19 cellular contexts compared by ENCODE assay signal in genomic region chr3:65749066-65749465, GRCh38.
DNase-seq lines count a peak whose midpoint lies in the region; ATAC-seq and TF ChIP-seq lines count a peak whose summit lies in the region.
"Had no signal": no experiment of that assay in that cellular context is flagged by ENCODE, and none has a peak within 500 bp of the region (broad histone marks: within the 10 kb centered on the region; RNA-seq: fewer than 3 reads in every experiment).

No MANE protein-coding gene starts in this region.

- no peaks in the 10 kb centered on the region for H3F3A ChIP-seq in GM23248 (ENCODE audit: insufficient read depth)
- H3F3A ChIP-seq in neural progenitor cell (ENCODE audit: low read depth), result no peaks in the 10 kb centered on the region

- intact Hi-C loops in mammary epithelial cell (cut with micrococcal nuclease) (no loop called here), MCF 10A (cut with micrococcal nuclease) (no loop called here), posterior cingulate gyrus (cut with DNase I) (no loop called here)

- BruUV-seq in mammary epithelial cell (replicated peaks; lab: Mats Ljungman, UMichigan) (no TSS peak), MCF 10A (replicated peaks; lab: Mats Ljungman, UMichigan) (no TSS peak)

- no peak overlapping the region for H3K27ac Mint-ChIP-seq in MCF 10A (ENCODE audit: low read depth, unreplicated experiment)
- no peak overlapping the region for H3K27ac Mint-ChIP-seq in activated naive CD8-positive, alpha-beta T cell treated with anti-CD3 and anti-CD28 coated beads, Interleukin-2, amount 50 U/mL, for 24 hours
- no peak overlapping the region for H3K27ac Mint-ChIP-seq in neural progenitor cell
- H3K27ac Mint-ChIP-seq: B cell; CD8-positive, alpha-beta T cell had no signal

- H3K4me1 Mint-ChIP-seq in MCF 10A (ENCODE audit: insufficient read depth, unreplicated experiment), result no peaks in the 10 kb centered on the region
- H3K4me1 Mint-ChIP-seq in activated naive CD8-positive, alpha-beta T cell treated with anti-CD3 and anti-CD28 coated beads, Interleukin-2, amount 50 U/mL, for 24 hours, result no peaks in the 10 kb centered on the region
- peaks cover 29% of the 10 kb centered on the region for H3K4me1 Mint-ChIP-seq in neural progenitor cell
- H3K4me1 Mint-ChIP-seq: B cell had no signal

- H3K9me3 Mint-ChIP-seq in MCF 10A (ENCODE audit: unreplicated experiment), result no peaks in the 10 kb centered on the region
- H3K9me3 Mint-ChIP-seq in activated naive CD8-positive, alpha-beta T cell treated with anti-CD3 and anti-CD28 coated beads, Interleukin-2, amount 50 U/mL, for 24 hours, result no peaks in the 10 kb centered on the region
- H3K9me3 Mint-ChIP-seq in neural progenitor cell, result peaks cover 9% of the 10 kb centered on the region
- H3K9me3 Mint-ChIP-seq: CD8-positive, alpha-beta T cell had no signal

- no peaks in the 10 kb centered on the region for H3K27me3 ChIP-seq in mammary epithelial cell (ENCODE audit: insufficient read depth, low read length)
- no peaks in the 10 kb centered on the region for H3K27me3 ChIP-seq in GM23248 (replicated peaks; ENCODE audit: insufficient read depth)
- no peaks in the 10 kb centered on the region for H3K27me3 ChIP-seq in neural progenitor cell
- H3K27me3 ChIP-seq: BLaER1 treated with 17β-estradiol and CSF1 and Interleukin-3, amounts not matched to agents 10 nM and 100 nM had no signal

- CTCF ChIA-PET in mammary epithelial cell (lab: Charles Lee; ENCODE audit: low non-redundant PET) (interaction anchor here (0.5 kb wide), 1 partner anchor 93 kb away, joined by 13 read pairs; no protein-coding TSS in a partner anchor), MCF 10A (lab: Yijun Ruan, JAX) (interaction anchor here (0.5 to 1.3 kb wide), 12 partner anchors 8 to 1218 kb away, joined by 3 to 6 read pairs (median 3); no protein-coding TSS in a partner anchor)

- H4K20me1 ChIP-seq in mammary epithelial cell (ENCODE audit: insufficient read depth, low read length) (no peaks in the 10 kb centered on the region), GM23248 (ENCODE audit: insufficient read depth) (no peaks in the 10 kb centered on the region), neural progenitor cell (ENCODE audit: low read depth) (no peaks in the 10 kb centered on the region)
- H4K20me1 ChIP-seq: BLaER1 treated with 17β-estradiol and CSF1 and Interleukin-3, amounts not matched to agents 10 nM and 100 nM had no signal

- in situ Hi-C loops in mammary epithelial cell (cut with MboI; ENCODE audit: low sequenced_read_pairs in 2 of 2), result loop anchor here (25.0 kb wide), 2 partner anchors 312 to 1212 kb away; no protein-coding TSS in a partner anchor
- in situ Hi-C loops in GM23248 (cut with MboI), result loop anchor here (25.0 kb wide), 1 partner anchor 1212 kb away; no protein-coding TSS in a partner anchor

- H3K79me2 ChIP-seq in mammary epithelial cell (ENCODE audit: insufficient read depth, low read length) (no peaks in the 10 kb centered on the region), GM23248 (ENCODE audit: insufficient read depth) (peaks cover 30% of the 10 kb centered on the region), neural progenitor cell (ENCODE audit: low read depth) (peaks cover 11% of the 10 kb centered on the region)

- dilution Hi-C loops in mammary epithelial cell (cut with HindIII; ENCODE audit: low sequenced_read_pairs), result no loop called here

- no peak overlapping the region for H3K9ac ChIP-seq in mammary epithelial cell (ENCODE audit: insufficient read depth, low read length)
- H3K9ac ChIP-seq in GM23248, result no peak overlapping the region
- H3K9ac ChIP-seq in neural progenitor cell, result no peak overlapping the region
- H3K9ac ChIP-seq: BLaER1 treated with 17β-estradiol and CSF1 and Interleukin-3, amounts not matched to agents 10 nM and 100 nM had no signal

- TF ChIP-seq CTCF in mammary epithelial cell (conservative IDR thresholded peaks at IDR 0.05 in 1 of 2, IDR thresholded peaks at IDR 0.05 in 1 of 2; ENCODE audit: extremely low read depth in 1 of 2, insufficient read depth in 1 of 2, low read depth in 1 of 2, low read length in 2 of 2) (no peak), MCF 10A (IDR thresholded peaks at IDR 0.05; ENCODE audit: unreplicated experiment) (no peak), choroid plexus epithelial cell (conservative IDR thresholded peaks at IDR 0.05; ENCODE audit: low read depth, low read length) (no peak), fibroblast of villous mesenchyme (IDR thresholded peaks at IDR 0.05; ENCODE audit: insufficient read depth, low read depth, low read length) (no peak), neural progenitor cell (IDR thresholded peaks at IDR 0.05) (no peak)

- no peaks in the 10 kb centered on the region for H3K27me3 Mint-ChIP-seq in MCF 10A (ENCODE audit: insufficient read depth, unreplicated experiment)
- no peaks in the 10 kb centered on the region for H3K27me3 Mint-ChIP-seq in activated naive CD8-positive, alpha-beta T cell treated with anti-CD3 and anti-CD28 coated beads, Interleukin-2, amount 50 U/mL, for 24 hours
- peaks cover 3% of the 10 kb centered on the region for H3K27me3 Mint-ChIP-seq in neural progenitor cell (ENCODE audit: insufficient read depth, low read depth)
- H3K27me3 Mint-ChIP-seq: B cell had no signal

- H2AFZ ChIP-seq in mammary epithelial cell (ENCODE audit: low read depth, low read length) (no peak overlapping the region), GM23248 (no peak overlapping the region), neural progenitor cell (replicated peaks) (no peak overlapping the region)

- H3K4me1 ChIP-seq in mammary epithelial cell (ENCODE audit: insufficient read depth, low read length) (no peaks in the 10 kb centered on the region), GM23248 (ENCODE audit: insufficient read depth) (no peaks in the 10 kb centered on the region), neural progenitor cell (peaks cover 23% of the 10 kb centered on the region)
- H3K4me1 ChIP-seq: BLaER1 treated with 17β-estradiol and CSF1 and Interleukin-3, amounts not matched to agents 10 nM and 100 nM; HAP-1 had no signal

- H3K27ac ChIP-seq in mammary epithelial cell (ENCODE audit: insufficient read depth, low read depth, low read length) (no peak overlapping the region), GM23248 (no peak overlapping the region), neural progenitor cell (no peak overlapping the region)
- H3K27ac ChIP-seq: BLaER1 treated with 17β-estradiol and CSF1 and Interleukin-3, amounts not matched to agents 10 nM and 100 nM had no signal

- H3K4me3 Mint-ChIP-seq in MCF 10A (ENCODE audit: unreplicated experiment), result no peak overlapping the region
- H3K4me3 Mint-ChIP-seq in activated naive CD8-positive, alpha-beta T cell treated with anti-CD3 and anti-CD28 coated beads, Interleukin-2, amount 50 U/mL, for 24 hours, result no peak overlapping the region
- H3K4me3 Mint-ChIP-seq in neural progenitor cell, result no peak overlapping the region
- H3K4me3 Mint-ChIP-seq: B cell; CD8-positive, alpha-beta T cell had no signal

- H3K9me2 ChIP-seq in GM23248 (ENCODE audit: insufficient read depth), result no peaks in the 10 kb centered on the region

- H3K4me3 ChIP-seq in mammary epithelial cell (replicated peaks in 1 of 3; ENCODE audit: insufficient read depth in 1 of 3, low read depth in 2 of 3, low read length in 3 of 3) (no peak overlapping the region), GM23248 (no peak overlapping the region), choroid plexus epithelial cell (ENCODE audit: low read depth, low read length) (no peak overlapping the region), fibroblast of villous mesenchyme (ENCODE audit: low read depth, low read length) (no peak overlapping the region), neural progenitor cell (no peak overlapping the region)
- H3K4me3 ChIP-seq: BLaER1 treated with 17β-estradiol and CSF1 and Interleukin-3, amounts not matched to agents 10 nM and 100 nM; GM12878; HAP-1 had no signal

- no peak for ATAC-seq in activated naive CD8-positive, alpha-beta T cell treated with anti-CD3 and anti-CD28 coated beads, Interleukin-2, amount 50 U/mL, for 24 hours
- ATAC-seq: CD8-positive, alpha-beta T cell; GM12878 had no signal

- no peak overlapping the region for H3K4me2 ChIP-seq in mammary epithelial cell (ENCODE audit: insufficient read depth, low read depth, low read length)
- no peak overlapping the region for H3K4me2 ChIP-seq in GM23248 (ENCODE audit: unreplicated experiment)
- no peak overlapping the region for H3K4me2 ChIP-seq in neural progenitor cell
- H3K4me2 ChIP-seq: BLaER1 treated with 17β-estradiol and CSF1 and Interleukin-3, amounts not matched to agents 10 nM and 100 nM had no signal

- 67% methylated on average over 1 of the region's 1 CpG for WGBS in mammary epithelial cell (ENCODE audit: low coverage, missing lambda C conversion rate)
- 81 to 82% methylated on average over 1 of the region's 1 CpG for WGBS in GM23248 (ENCODE audit: low coverage in 1 of 2, low lambda C conversion rate in 2 of 2, missing lambda C conversion rate in 2 of 2), 2 experiments

- DNase-seq in mammary epithelial cell (peak; percentile 9), MCF 10A (ENCODE audit: unreplicated experiment) (no peak), GM23248 (peak; percentile 30), choroid plexus epithelial cell (ENCODE audit: low read depth) (peak; percentile 15), fibroblast of villous mesenchyme (ENCODE audit: low read depth) (peak; percentile 8), posterior cingulate gyrus (no peak), neural progenitor cell (ENCODE audit: low spot score) (no peak)
- DNase-seq in activated naive CD8-positive, alpha-beta T cell treated with anti-CD3 and anti-CD28 coated beads, Interleukin-2, amount 50 U/mL, for 24 hours, result no peak
- DNase-seq: 8988T; CD8-positive, alpha-beta T cell; COR-L47; DMS 273 treated with DMSO at 0.1 percent for 48 hours; DMS53; DND-41; EL had no signal

- H3K9me3 ChIP-seq in mammary epithelial cell (replicated peaks; ENCODE audit: insufficient read depth, low read length) (no peaks in the 10 kb centered on the region), GM23248 (ENCODE audit: low read depth) (no peaks in the 10 kb centered on the region), neural progenitor cell (ENCODE audit: low read depth) (no peaks in the 10 kb centered on the region)
- H3K9me3 ChIP-seq: HAP-1 had no signal

- H3K36me3 Mint-ChIP-seq in MCF 10A (ENCODE audit: insufficient read depth, unreplicated experiment), result no peaks in the 10 kb centered on the region
- H3K36me3 Mint-ChIP-seq in activated naive CD8-positive, alpha-beta T cell treated with anti-CD3 and anti-CD28 coated beads, Interleukin-2, amount 50 U/mL, for 24 hours (ENCODE audit: low read depth), result no peaks in the 10 kb centered on the region
- no peaks in the 10 kb centered on the region for H3K36me3 Mint-ChIP-seq in neural progenitor cell
- H3K36me3 Mint-ChIP-seq: CD8-positive, alpha-beta T cell had no signal

- POLR2A ChIA-PET in MCF 10A (lab: Yijun Ruan, JAX), result no interaction called here

- H3K36me3 ChIP-seq in mammary epithelial cell (ENCODE audit: insufficient read depth, low read length) (no peaks in the 10 kb centered on the region), GM23248 (ENCODE audit: low read depth) (no peaks in the 10 kb centered on the region), neural progenitor cell (no peaks in the 10 kb centered on the region)
- H3K36me3 ChIP-seq: BLaER1 treated with 17β-estradiol and CSF1 and Interleukin-3, amounts not matched to agents 10 nM and 100 nM; HAP-1 had no signal

Comparison
In these comparisons a context has a peak if more than half of its experiments do, and no peak if none do; other contexts are left out.
1. DNase-seq: peak in mammary epithelial cell (single experiment), GM23248 (single experiment), choroid plexus epithelial cell (single experiment) and fibroblast of villous mesenchyme (single experiment); none in MCF 10A (single experiment), activated naive CD8-positive, alpha-beta T cell treated with anti-CD3 and anti-CD28 coated beads, Interleukin-2, amount 50 U/mL, for 24 hours (single experiment), posterior cingulate gyrus (0 of 10) and neural progenitor cell (single experiment).